20 cellular contexts compared by ENCODE assay signal in the genomic region with DNA sequence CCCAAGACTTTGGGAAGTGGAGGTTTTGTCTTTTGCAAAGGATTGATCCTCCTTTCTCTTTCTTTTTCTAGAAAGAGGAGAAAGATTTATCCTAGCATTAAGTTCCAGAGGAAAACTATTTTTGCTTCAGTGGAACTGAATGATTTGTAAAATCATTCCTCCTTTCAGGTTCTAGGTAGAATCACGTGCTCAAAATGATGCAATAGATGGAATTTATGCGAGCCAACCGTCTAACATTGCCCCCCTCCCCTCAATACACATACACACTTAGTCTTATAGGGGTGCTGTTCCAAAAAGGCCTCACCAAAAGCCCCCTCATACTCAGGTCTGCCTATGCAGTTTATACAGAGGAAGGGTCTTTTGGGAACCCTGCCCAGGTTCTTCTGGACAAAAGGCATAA.
"Had no signal": no experiment of that assay in that cellular context is flagged by ENCODE, and none has a peak within 500 bp of the region (broad histone marks: within the 10 kb centered on the region; RNA-seq: fewer than 3 reads in every experiment).

No MANE protein-coding gene starts in this region.

- H3K4me3 ChIP-seq: dorsolateral prefrontal cortex, gastroesophageal sphincter, heart left ventricle, hepatocyte, left lung, right atrium auricular region, sigmoid colon, testis, tibial artery had no signal

- H3K4me3 Mint-ChIP-seq: natural killer cell; stimulated activated memory B cell treated with anti-CD40 and anti-IgM and Interleukin-4, amounts not matched to agents 10 μg/mL and 1 μg/mL and 100 μg/mL, for 72 hours; type B pancreatic cell had no signal

- H3K27me3 ChIP-seq: dorsolateral prefrontal cortex, gastroesophageal sphincter, heart left ventricle, hepatocyte, left lung, right atrium auricular region, sigmoid colon, testis, tibial artery had no signal

- H3K27ac Mint-ChIP-seq: natural killer cell; progenitor cell of endocrine pancreas; stimulated activated memory B cell treated with anti-CD40 and anti-IgM and Interleukin-4, amounts not matched to agents 10 μg/mL and 1 μg/mL and 100 μg/mL, for 72 hours had no signal

- H3K9ac ChIP-seq: parathyroid adenoma had no signal

- ATAC-seq: gastroesophageal sphincter; natural killer cell; stimulated activated memory B cell treated with anti-CD40 and anti-IgM and Interleukin-4, amounts not matched to agents 10 μg/mL and 1 μg/mL and 100 μg/mL, for 72 hours; stimulated activated naive CD8-positive, alpha-beta T cell treated with anti-CD3 and anti-CD28 coated beads, Interleukin-15, Interleukin-2, amounts not matched to agents 100 U/mL and 50 U/mL, for 24 hours had no signal

- H3K9me3 Mint-ChIP-seq: natural killer cell had no signal

- H3K4me1 Mint-ChIP-seq: natural killer cell; stimulated activated memory B cell treated with anti-CD40 and anti-IgM and Interleukin-4, amounts not matched to agents 10 μg/mL and 1 μg/mL and 100 μg/mL, for 72 hours had no signal

- H3K36me3 Mint-ChIP-seq: natural killer cell; stimulated activated memory B cell treated with anti-CD40 and anti-IgM and Interleukin-4, amounts not matched to agents 10 μg/mL and 1 μg/mL and 100 μg/mL, for 72 hours had no signal

- H3K79me2 ChIP-seq: hepatocyte, parathyroid adenoma had no signal

- H3K9me3 ChIP-seq: right atrium auricular region, testis, tibial artery had no signal

- DNase-seq: cerebellar nuclear complex; cortex of kidney; effector CD4-positive, alpha-beta T cell; kidney; left lung; natural killer cell; sigmoid colon; stimulated activated CD4-positive, alpha-beta T cell treated with anti-CD3 and anti-CD28 coated beads, Interleukin-4, amount 100 ng/mL, for 4 hours; stimulated activated naive CD8-positive, alpha-beta T cell treated with anti-CD3 and anti-CD28 coated beads, Interleukin-15, Interleukin-2, amounts not matched to agents 100 U/mL and 50 U/mL, for 24 hours; testis; tibial artery had no signal

- H3K27ac ChIP-seq: gastroesophageal sphincter, heart left ventricle, hepatocyte, left lung, parathyroid adenoma, right atrium auricular region, sigmoid colon, testis, tibial artery had no signal

- H3K36me3 ChIP-seq: gastroesophageal sphincter, heart left ventricle, left lung, right atrium auricular region, sigmoid colon, tibial artery had no signal

- H3K27me3 Mint-ChIP-seq: progenitor cell of endocrine pancreas, type B pancreatic cell had no signal

- H3K4me2 ChIP-seq: hepatocyte had no signal

- H3K4me1 ChIP-seq: left lung, parathyroid adenoma had no signal

- H2AFZ ChIP-seq: hepatocyte, parathyroid adenoma had no signal

- FAIRE-seq: kidney had no signal
